ENCODE assay signal across 9 cellular contexts in the genomic region with DNA sequence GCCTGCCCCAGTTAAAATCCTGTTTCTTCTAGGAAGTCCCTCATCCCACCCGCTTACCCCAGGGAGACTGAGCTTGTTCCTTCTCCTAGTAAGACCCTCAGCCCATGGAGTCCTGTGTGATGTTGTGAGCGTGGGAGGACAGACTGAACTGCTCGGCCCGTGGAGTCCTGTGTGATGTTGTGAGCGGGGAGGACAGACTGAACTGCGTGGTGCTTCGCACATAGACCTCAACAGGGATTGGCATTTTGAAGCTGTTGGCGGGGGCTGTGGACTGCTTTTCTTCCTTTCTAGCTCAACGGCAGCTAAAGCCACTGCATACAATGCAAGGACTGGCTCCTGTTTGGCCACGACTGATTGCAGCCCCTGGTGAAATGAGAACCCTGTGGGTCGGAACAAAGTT. TPM values are rescaled to one million over a fixed set of nuclear protein-coding genes. Genes with fewer than 3 reads are reported as not detected.
DNase-seq lines count a peak whose midpoint lies in the region; ATAC-seq and TF ChIP-seq lines count a peak whose summit lies in the region.
"Had no signal": no experiment of that assay in that cellular context is flagged by ENCODE, and none has a peak within 500 bp of the region (broad histone marks: within the 10 kb centered on the region; RNA-seq: fewer than 3 reads in every experiment).

No MANE protein-coding gene starts in this region.

- no peak overlapping the region for H3K4me3 ChIP-seq in CD4-positive, CD25-positive, alpha-beta regulatory T cell (ENCODE audit: low read depth, low read length)
- H3K4me3 ChIP-seq in Panc1 (ENCODE audit: low read depth in 2 of 2, low read length in 2 of 2) (no peak overlapping the region), neuronal stem cell (ENCODE audit: low read length in 2 of 2) (no peak overlapping the region)
- H3K4me3 ChIP-seq: gastrocnemius medialis had no signal

- ATAC-seq in CD4-positive, CD25-positive, alpha-beta regulatory T cell (ENCODE audit: low read depth in 2 of 2) = no peak
- ATAC-seq in Panc1 (peak; percentile 12; the same call in 1 of the 2 replicates), HG03565 (IDR thresholded peaks at IDR 0.05; ENCODE audit: unreplicated experiment) (no peak), GM18519 (IDR thresholded peaks at IDR 0.05; ENCODE audit: low FRiP score, unreplicated experiment) (no peak), HG02763 (IDR thresholded peaks at IDR 0.05; ENCODE audit: unreplicated experiment) (no peak)
- ATAC-seq: gastrocnemius medialis had no signal

- POLR2A ChIA-PET in Panc1 (lab: Charles Lee) = no interaction called here

- no peak overlapping the region for H2BK5ac ChIP-seq in neuronal stem cell (ENCODE audit: low read length)

- no peak overlapping the region for H3K4me2 ChIP-seq in neuronal stem cell (ENCODE audit: insufficient read depth, low read length, poor library complexity, severe bottlenecking)

- H3K9me3 ChIP-seq in CD4-positive, CD25-positive, alpha-beta regulatory T cell (ENCODE audit: control insufficient read depth in 2 of 2, low read length in 2 of 2) = no peaks in the 10 kb centered on the region
- H3K9me3 ChIP-seq in Panc1 (ENCODE audit: control insufficient read depth, insufficient read depth, low read depth, low read length) = no peaks in the 10 kb centered on the region
- no peaks in the 10 kb centered on the region for H3K9me3 ChIP-seq in neuronal stem cell (replicated peaks in 1 of 2; ENCODE audit: control insufficient read depth in 2 of 2, insufficient read depth in 1 of 2, low read depth in 1 of 2, low read length in 2 of 2)
- H3K9me3 ChIP-seq: gastrocnemius medialis had no signal

- no CpG with 5 or more reads among the region's 11 CpGs for WGBS in neuronal stem cell (ENCODE audit: extremely low coverage in 2 of 2, insufficient read length in 2 of 2, insufficient replicate concordance in 1 of 2), 2 donors

- H3K4me3 Mint-ChIP-seq in CD4-positive, CD25-positive, alpha-beta regulatory T cell = peak overlapping the region; percentile 5 to 89 (median 82)
- H3K4me3 Mint-ChIP-seq in chondrocyte (ENCODE audit: unreplicated experiment) = no peak overlapping the region

- peak overlapping the region; percentile 84 for H3K27ac ChIP-seq in CD4-positive, CD25-positive, alpha-beta regulatory T cell (ENCODE audit: insufficient read depth, low read length, poor library complexity, severe bottlenecking)
- H3K27ac ChIP-seq in Panc1 (ENCODE audit: low read length) (peak overlapping the region; percentile 49; the same call in 1 of the 2 replicates), neuronal stem cell (replicated peaks; ENCODE audit: low read length) (no peak overlapping the region)

- H3K9me3 Mint-ChIP-seq in CD4-positive, CD25-positive, alpha-beta regulatory T cell = no peaks in the 10 kb centered on the region
- H3K9me3 Mint-ChIP-seq in chondrocyte (ENCODE audit: low read depth) = no peaks in the 10 kb centered on the region

- no peak overlapping the region for H2AFZ ChIP-seq in neuronal stem cell (ENCODE audit: low read length)

- CTCF ChIA-PET in Panc1 (lab: Charles Lee) = interaction anchor here (0.6 to 1.3 kb wide), 2 partner anchors 122 to 342 kb away, joined by 4 to 6 read pairs; a partner anchor contains a TSS

- H3K14ac ChIP-seq in neuronal stem cell (ENCODE audit: low read length) = no peak overlapping the region

- DNase-seq in CD4-positive, CD25-positive, alpha-beta regulatory T cell = no peak
- DNase-seq in Panc1 (ENCODE audit: low read depth, low spot score) = no peak
- DNase-seq in chondrocyte (ENCODE audit: low spot score) = no peak
- no peak for DNase-seq in neuronal stem cell (ENCODE audit: low spot score)
- DNase-seq in SW480 (ENCODE audit: low spot score) = no peak
- DNase-seq: gastrocnemius medialis had no signal

- peak overlapping the region; percentile 97 to 99 (median 98) for H3K27ac Mint-ChIP-seq in CD4-positive, CD25-positive, alpha-beta regulatory T cell
- H3K27ac Mint-ChIP-seq in chondrocyte (ENCODE audit: unreplicated experiment) = peak overlapping the region; percentile 95

- TF ChIP-seq CTCF in Panc1 (IDR thresholded peaks at IDR 0.05) = no peak
- TF ChIP-seq CTCF in chondrocyte (IDR thresholded peaks at IDR 0.05) = no peak

- H3K4ac ChIP-seq in neuronal stem cell (ENCODE audit: low read length) = no peak overlapping the region

- H3K27me3 ChIP-seq in CD4-positive, CD25-positive, alpha-beta regulatory T cell (ENCODE audit: control insufficient read depth, insufficient read depth, low read length) = no peaks in the 10 kb centered on the region
- H3K27me3 ChIP-seq in Panc1 (ENCODE audit: control insufficient read depth, insufficient read depth, low read length) = no peaks in the 10 kb centered on the region
- no peaks in the 10 kb centered on the region for H3K27me3 ChIP-seq in neuronal stem cell (ENCODE audit: control insufficient read depth in 3 of 3, insufficient read depth in 3 of 3, low read depth in 1 of 3, low read length in 3 of 3)
- H3K27me3 ChIP-seq: gastrocnemius medialis had no signal

- no peaks in the 10 kb centered on the region for H3K27me3 Mint-ChIP-seq in CD4-positive, CD25-positive, alpha-beta regulatory T cell
- no peaks in the 10 kb centered on the region for H3K27me3 Mint-ChIP-seq in chondrocyte (ENCODE audit: low read depth)

- no peak overlapping the region for H2BK12ac ChIP-seq in neuronal stem cell (ENCODE audit: low read length)

- no TSS peak for BruUV-seq in Panc1 (replicated peaks; lab: Mats Ljungman, UMichigan)

- no peak overlapping the region for H4K91ac ChIP-seq in neuronal stem cell (ENCODE audit: low read depth, low read length, poor library complexity)

- no peak overlapping the region for H3K18ac ChIP-seq in neuronal stem cell (ENCODE audit: low read length)

- peaks cover 32% of the 10 kb centered on the region for H3K4me1 ChIP-seq in CD4-positive, CD25-positive, alpha-beta regulatory T cell (ENCODE audit: control insufficient read depth, insufficient read depth, low read length, poor library complexity, severe bottlenecking)
- H3K4me1 ChIP-seq in Panc1 (ENCODE audit: control insufficient read depth, insufficient read depth, low read length) (peaks cover 10% of the 10 kb centered on the region), neuronal stem cell (ENCODE audit: control insufficient read depth in 2 of 2, insufficient read depth in 1 of 2, low read depth in 1 of 2, low read length in 2 of 2) (peaks cover 0 to 9% of the 10 kb centered on the region in 2 donors)

- H4K8ac ChIP-seq in neuronal stem cell (ENCODE audit: low read depth, low read length) = no peak overlapping the region

- no peaks in the 10 kb centered on the region for H3K36me3 Mint-ChIP-seq in CD4-positive, CD25-positive, alpha-beta regulatory T cell
- H3K36me3 Mint-ChIP-seq in chondrocyte (ENCODE audit: low read depth) = peaks cover 8% of the 10 kb centered on the region

- intact Hi-C loops in Panc1 (cut with micrococcal nuclease; ENCODE audit: unreplicated experiment) = no loop called here

- H2BK15ac ChIP-seq in neuronal stem cell (ENCODE audit: low read length) = no peak overlapping the region

- in situ Hi-C loops in Panc1 (cut with HindIII; ENCODE audit: low pct_unique_long_range_greater_than_20kb, low sequenced_read_pairs) = no loop called here

- peaks cover 11% of the 10 kb centered on the region for H3K36me3 ChIP-seq in CD4-positive, CD25-positive, alpha-beta regulatory T cell (ENCODE audit: control insufficient read depth, insufficient read depth, low read length)
- H3K36me3 ChIP-seq in Panc1 (ENCODE audit: control insufficient read depth, insufficient read depth, low read length) (peaks cover 2% of the 10 kb centered on the region), neuronal stem cell (replicated peaks in 1 of 2; ENCODE audit: control insufficient read depth in 2 of 2, insufficient read depth in 2 of 2, low read length in 2 of 2) (peaks cover 0 to 3% of the 10 kb centered on the region in 2 donors)

- H3K79me1 ChIP-seq in neuronal stem cell (ENCODE audit: low read depth, low read length) = no peaks in the 10 kb centered on the region

- H3K23ac ChIP-seq in neuronal stem cell (ENCODE audit: low read depth, low read length, poor library complexity) = no peak overlapping the region

- H2BK120ac ChIP-seq in neuronal stem cell (ENCODE audit: low read depth, low read length) = no peak overlapping the region

- H3K9ac ChIP-seq in neuronal stem cell (ENCODE audit: low read depth, low read length, poor library complexity) = no peak overlapping the region

- peak overlapping the region; percentile 40 for H2AK5ac ChIP-seq in neuronal stem cell (ENCODE audit: low read depth, low read length)

- H3K4me1 Mint-ChIP-seq in CD4-positive, CD25-positive, alpha-beta regulatory T cell = peaks cover 0 to 58% (median 17%) of the 10 kb centered on the region in 4 donors
- H3K4me1 Mint-ChIP-seq in chondrocyte (ENCODE audit: low read depth) = peaks cover 18% of the 10 kb centered on the region

RNA-seq across cellular contexts. Expression of a gene that starts 1.6 kb away (rescaled TPM):
- 2.7 TPM for total RNA-seq in CD4-positive, CD25-positive, alpha-beta regulatory T cell
- polyA plus RNA-seq in CD4-positive, CD25-positive, alpha-beta regulatory T cell = under 1 TPM in 1 of 4 donors, not detected in 3; 0.26 TPM
- total RNA-seq in Panc1 (2021; ENCODE audit: unreplicated experiment) = 2.1 TPM
- 1.6 TPM for polyA plus RNA-seq in Panc1 (2012; ENCODE audit: insufficient read length)
- 2.2 to 3.8 TPM (median 2.9 TPM) in 3 replicates for total RNA-seq in chondrocyte
- 0.08 TPM for polyA plus RNA-seq in neuronal stem cell (2013, experiment 1 of 2)
- polyA plus RNA-seq in neuronal stem cell (2013, experiment 2 of 2) = 0.14 TPM

RNA-seq across cellular contexts. Expression of a gene that starts 56.8 kb away (rescaled TPM):
- total RNA-seq in CD4-positive, CD25-positive, alpha-beta regulatory T cell = 30.1 TPM
- 1 to 10 TPM in 2 of 4 donors, under 1 TPM in 2; 0.42 to 3.4 (median 1.4) TPM for polyA plus RNA-seq in CD4-positive, CD25-positive, alpha-beta regulatory T cell
- 4.7 TPM for total RNA-seq in Panc1 (2021; ENCODE audit: unreplicated experiment)
- polyA plus RNA-seq in Panc1 (2012; ENCODE audit: insufficient read length) = 6.7 TPM
- total RNA-seq in chondrocyte = 2.1 to 3.4 TPM (median 2.9 TPM) in 3 replicates
- polyA plus RNA-seq in neuronal stem cell (2013, experiment 1 of 2) = 16.5 TPM
- polyA plus RNA-seq in neuronal stem cell (2013, experiment 2 of 2) = 15.9 TPM
